In the genomic region with DNA sequence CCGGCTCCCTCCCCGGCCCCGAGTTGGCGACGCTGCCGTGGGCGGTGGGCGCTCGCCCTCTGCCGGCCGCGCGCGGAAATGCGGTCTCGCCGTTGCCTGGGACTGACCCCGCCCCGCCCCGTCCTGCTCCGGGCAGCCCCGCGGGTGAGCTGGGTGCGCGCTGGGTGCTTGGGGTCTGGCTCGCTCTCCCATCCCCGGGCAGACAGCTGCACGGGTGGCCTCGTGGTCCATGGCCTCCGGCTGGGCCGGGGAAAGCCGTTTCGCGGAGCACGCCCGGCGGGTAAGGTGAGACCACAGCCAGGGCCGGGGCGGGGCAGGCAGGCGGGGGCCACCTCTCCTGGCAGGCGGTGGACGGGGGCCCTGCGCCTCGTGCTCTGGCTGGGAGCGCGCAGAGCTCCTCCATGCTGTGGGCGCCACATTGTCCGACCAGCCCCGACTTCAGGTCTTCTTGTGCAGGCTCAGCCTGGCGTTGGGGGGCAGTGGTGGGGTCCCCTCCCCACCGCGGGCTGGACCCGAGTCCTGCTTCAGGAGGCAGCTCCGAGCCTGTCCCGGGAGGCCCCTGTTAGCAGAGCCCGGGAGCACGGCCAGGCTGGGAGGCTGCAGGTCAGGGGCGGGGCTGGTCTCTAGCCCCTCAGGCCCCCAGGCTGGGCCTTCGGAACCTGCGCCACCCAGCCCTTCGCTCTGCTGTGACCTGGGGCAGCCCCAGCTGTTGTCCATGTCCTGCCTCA, we compare ENCODE assay signal across 9 cellular contexts. TPM values are rescaled to one million over a fixed set of nuclear protein-coding genes. Genes with fewer than 3 reads are reported as not detected.
DNase-seq lines count a peak whose midpoint lies in the region; ATAC-seq, FAIRE-seq and TF ChIP-seq lines count a peak whose summit lies in the region.
"Had no signal": no experiment of that assay in that cellular context is flagged by ENCODE, and none has a peak within 500 bp of the region (broad histone marks: within the 10 kb centered on the region; RNA-seq: fewer than 3 reads in every experiment).

No MANE protein-coding gene starts in this region.

- H3K9me3 ChIP-seq in OCI-LY7 (ENCODE audit: low read length): no peaks in the 10 kb centered on the region
- no peaks in the 10 kb centered on the region for H3K9me3 ChIP-seq in pancreas
- H3K9me3 ChIP-seq in upper lobe of left lung: no peaks in the 10 kb centered on the region

- intact Hi-C loops in OCI-LY7 (cut with micrococcal nuclease; ENCODE audit: unreplicated experiment): loop anchor here (2.0 kb wide), 1 partner anchor 290 kb away; no protein-coding TSS in a partner anchor
- intact Hi-C loops in activated T-helper 1 cell treated with anti-CD3 and anti-CD28 coated beads, Interleukin-12 subunit alpha, Interleukin-12 subunit beta, Interleukin-2, Interleukin-4 antibody, amounts not matched to agents 30 ng/mL and 10 ng/mL and 1 ng/mL, durations not matched to agents 14 hours and 24 hours and 36 hours (cut with micrococcal nuclease): loop anchor here (2.0 kb wide), 1 partner anchor 392 kb away; no protein-coding TSS in a partner anchor
- intact Hi-C loops in pancreas (cut with DNase I): no loop called here

- H3K27me3 ChIP-seq in pancreas: peaks cover 0 to 19% (median 0%) of the 10 kb centered on the region in 4 donors
- peaks cover 0 to 26% (median 11%) of the 10 kb centered on the region in 4 donors for H3K27me3 ChIP-seq in upper lobe of left lung

- TF ChIP-seq POLR2A in upper lobe of left lung (IDR thresholded peaks at IDR 0.05): no peak

- no peak overlapping the region for H3K27ac Mint-ChIP-seq in activated T-helper 1 cell treated with anti-CD3 and anti-CD28 coated beads, Interleukin-12 subunit alpha, Interleukin-12 subunit beta, Interleukin-2, Interleukin-4 antibody, amounts not matched to agents 30 ng/mL and 10 ng/mL and 1 ng/mL, durations not matched to agents 14 hours and 24 hours and 36 hours

- CTCF ChIA-PET in OCI-LY7 (lab: Charles Lee; ENCODE audit: unreplicated experiment): no interaction called here

- H2AFZ ChIP-seq in OCI-LY7 (ENCODE audit: low read length): no peak overlapping the region

- WGBS in pancreas, 2 donors: 5 to 11% methylated on average over 31 to 59 of the region's 61 CpGs
- WGBS in upper lobe of left lung, 2 donors: 26% methylated on average over 12 of the region's 61 CpGs; no CpG with 5 or more reads in 1 of the 2 donors

- POLR2A ChIA-PET in OCI-LY7 (lab: Charles Lee): no interaction called here

- BruUV-seq in OCI-LY7 (replicated peaks; lab: Mats Ljungman, UMichigan): no TSS peak

- H3K9me2 ChIP-seq in OCI-LY7 (ENCODE audit: insufficient read depth, low read length): no peaks in the 10 kb centered on the region

- H3K4me1 Mint-ChIP-seq in activated T-helper 1 cell treated with anti-CD3 and anti-CD28 coated beads, Interleukin-12 subunit alpha, Interleukin-12 subunit beta, Interleukin-2, Interleukin-4 antibody, amounts not matched to agents 30 ng/mL and 10 ng/mL and 1 ng/mL, durations not matched to agents 14 hours and 24 hours and 36 hours (ENCODE audit: low read depth): no peaks in the 10 kb centered on the region

- DNase-seq in NCI-H146 (lab: John Stamatoyannopoulos, UW) (peak; percentile 33), NCI-H146 treated with DMSO at 0.1 percent for 48 hours (lab: John Stamatoyannopoulos, UW; ENCODE audit: unreplicated experiment) (no peak), OCI-LY7 (ENCODE audit: low spot score) (peak; percentile 59), germinal center (ENCODE audit: low spot score) (peak; percentile 85), pancreas (peak in 4 of 6 donors; percentile 38 to 93 (median 76)), upper lobe of left lung (peak; percentile 33 to 96)
- DNase-seq in activated T-helper 1 cell treated with anti-CD3 and anti-CD28 coated beads, Interleukin-12 subunit alpha, Interleukin-12 subunit beta, Interleukin-2, Interleukin-4 antibody, amounts not matched to agents 30 ng/mL and 10 ng/mL and 1 ng/mL, durations not matched to agents 14 hours and 24 hours and 36 hours (ENCODE audit: low spot score): peak; percentile 63

- H3K4me1 ChIP-seq in OCI-LY7 (ENCODE audit: insufficient read depth, low read length, poor library complexity, severe bottlenecking) (no peaks in the 10 kb centered on the region), pancreas (no peaks in the 10 kb centered on the region), upper lobe of left lung (peaks cover 5 to 8% (median 6%) of the 10 kb centered on the region in 4 donors)

- no peak overlapping the region for H3K4me3 ChIP-seq in OCI-LY7 (ENCODE audit: low read depth, low read length, poor library complexity, severe bottlenecking)
- H3K4me3 ChIP-seq in pancreas: no peak overlapping the region
- peak overlapping the region in 2 of 4 donors; percentile 15 for H3K4me3 ChIP-seq in upper lobe of left lung

- no peak overlapping the region for H3K4me2 ChIP-seq in OCI-LY7 (ENCODE audit: low read length)

- H3K36me3 Mint-ChIP-seq in activated T-helper 1 cell treated with anti-CD3 and anti-CD28 coated beads, Interleukin-12 subunit alpha, Interleukin-12 subunit beta, Interleukin-2, Interleukin-4 antibody, amounts not matched to agents 30 ng/mL and 10 ng/mL and 1 ng/mL, durations not matched to agents 14 hours and 24 hours and 36 hours (ENCODE audit: low read depth): no peaks in the 10 kb centered on the region

- no peaks in the 10 kb centered on the region for H3K79me2 ChIP-seq in OCI-LY7 (ENCODE audit: insufficient read depth, low read depth, low read length)

- TF ChIP-seq EP300 in upper lobe of left lung (IDR thresholded peaks at IDR 0.05): no peak

- no peak for FAIRE-seq in pancreas (lab: Jason Lieb, UNC)
- FAIRE-seq: G401.6 had no signal

- H3K4me3 Mint-ChIP-seq in activated T-helper 1 cell treated with anti-CD3 and anti-CD28 coated beads, Interleukin-12 subunit alpha, Interleukin-12 subunit beta, Interleukin-2, Interleukin-4 antibody, amounts not matched to agents 30 ng/mL and 10 ng/mL and 1 ng/mL, durations not matched to agents 14 hours and 24 hours and 36 hours: no peak overlapping the region

- H3K9me3 Mint-ChIP-seq in activated T-helper 1 cell treated with anti-CD3 and anti-CD28 coated beads, Interleukin-12 subunit alpha, Interleukin-12 subunit beta, Interleukin-2, Interleukin-4 antibody, amounts not matched to agents 30 ng/mL and 10 ng/mL and 1 ng/mL, durations not matched to agents 14 hours and 24 hours and 36 hours: no peaks in the 10 kb centered on the region

- TF ChIP-seq CTCF in OCI-LY7 (conservative IDR thresholded peaks at IDR 0.05; ENCODE audit: low read length) (peak; percentile 60), pancreas (IDR thresholded peaks at IDR 0.05) (peak; percentile 52 to 66 (median 57)), upper lobe of left lung (IDR thresholded peaks at IDR 0.05) (peak; percentile 69 to 90 (median 82))

- H3K27ac ChIP-seq in OCI-LY7 (ENCODE audit: low read depth, low read length, poor library complexity, severe bottlenecking) (no peak overlapping the region), pancreas (no peak overlapping the region), upper lobe of left lung (no peak overlapping the region)

- no peaks in the 10 kb centered on the region for H3K36me3 ChIP-seq in OCI-LY7 (ENCODE audit: insufficient read depth, low read length)
- H3K36me3 ChIP-seq in pancreas: no peaks in the 10 kb centered on the region
- H3K36me3 ChIP-seq in upper lobe of left lung: no peaks in the 10 kb centered on the region

- ATAC-seq in pancreas (peak; percentile 56 to 79 (median 69)), upper lobe of left lung (ENCODE audit: low FRiP score in 2 of 2) (peak in 1 of 2 donors; percentile 75), GM18498 (IDR thresholded peaks at IDR 0.05; ENCODE audit: unreplicated experiment) (no peak)

- no peaks in the 10 kb centered on the region for H4K20me1 ChIP-seq in OCI-LY7 (ENCODE audit: insufficient read depth, low read length)

- H3K27me3 Mint-ChIP-seq in activated T-helper 1 cell treated with anti-CD3 and anti-CD28 coated beads, Interleukin-12 subunit alpha, Interleukin-12 subunit beta, Interleukin-2, Interleukin-4 antibody, amounts not matched to agents 30 ng/mL and 10 ng/mL and 1 ng/mL, durations not matched to agents 14 hours and 24 hours and 36 hours (ENCODE audit: insufficient read depth): no peaks in the 10 kb centered on the region

RNA-seq across cellular contexts. Expression of a gene that starts 7.0 kb away (rescaled TPM):
- not detected in 2 replicates for total RNA-seq in OCI-LY7 (2014; rRNA removed; shearing (Covaris generic))
- total RNA-seq in OCI-LY7 (2022): not detected in 2 replicates
- total RNA-seq in activated T-helper 1 cell treated with anti-CD3 and anti-CD28 coated beads, Interleukin-12 subunit alpha, Interleukin-12 subunit beta, Interleukin-2, Interleukin-4 antibody, amounts not matched to agents 30 ng/mL and 10 ng/mL and 1 ng/mL, durations not matched to agents 14 hours and 24 hours and 36 hours: not detected in 2 replicates
- not detected for total RNA-seq in pancreas
- under 1 TPM in 1 of 2 donors, not detected in 1; 0.23 TPM for polyA plus RNA-seq in pancreas
- total RNA-seq in upper lobe of left lung: under 1 TPM in 1 of 6 donors, not detected in 5; 0.30 TPM

RNA-seq across cellular contexts. Expression of a gene that starts 30.5 kb away (rescaled TPM):
- total RNA-seq in OCI-LY7 (2014; rRNA removed; shearing (Covaris generic)): not detected in 2 replicates
- total RNA-seq in OCI-LY7 (2022) (not detected in 2 replicates), pancreas (under 1 TPM in 5 of 6 donors, not detected in 1; 0.12 to 0.38 (median 0.24) TPM), upper lobe of left lung (not detected)
- not detected in 2 replicates for total RNA-seq in activated T-helper 1 cell treated with anti-CD3 and anti-CD28 coated beads, Interleukin-12 subunit alpha, Interleukin-12 subunit beta, Interleukin-2, Interleukin-4 antibody, amounts not matched to agents 30 ng/mL and 10 ng/mL and 1 ng/mL, durations not matched to agents 14 hours and 24 hours and 36 hours
- 1 to 10 TPM; 1.2 TPM for polyA plus RNA-seq in pancreas

RNA-seq across cellular contexts. Expression of a gene that starts 49.8 kb away (rescaled TPM):
- not detected in 2 replicates for total RNA-seq in OCI-LY7 (2014; rRNA removed; shearing (Covaris generic))
- total RNA-seq in OCI-LY7 (2022) (not detected in 2 replicates), pancreas (1 to 10 TPM; 2.5 to 5.4 (median 3.6) TPM), upper lobe of left lung (10 to 100 TPM in 2 of 6 donors, 1 to 10 TPM in 4; 6.4 to 46.1 (median 9.3) TPM)
- total RNA-seq in activated T-helper 1 cell treated with anti-CD3 and anti-CD28 coated beads, Interleukin-12 subunit alpha, Interleukin-12 subunit beta, Interleukin-2, Interleukin-4 antibody, amounts not matched to agents 30 ng/mL and 10 ng/mL and 1 ng/mL, durations not matched to agents 14 hours and 24 hours and 36 hours: 0.12 and 0.18 TPM in 2 replicates
- polyA plus RNA-seq in pancreas: 10 to 100 TPM; 12.8 to 20.5 TPM

Comparison
In these comparisons a context has a peak if more than half of its experiments do, and no peak if none do; other contexts are left out.
1. intact Hi-C loops: an anchor here in OCI-LY7 (2.0 kb wide) and activated T-helper 1 cell treated with anti-CD3 and anti-CD28 coated beads, Interleukin-12 subunit alpha, Interleukin-12 subunit beta, Interleukin-2, Interleukin-4 antibody, amounts not matched to agents 30 ng/mL and 10 ng/mL and 1 ng/mL, durations not matched to agents 14 hours and 24 hours and 36 hours (2.0 kb wide); none called in pancreas.